ENCODE assay signal across 28 cellular contexts in genomic region chr13:39961036-39961435, GRCh38.
"Had no signal": no experiment of that assay in that cellular context is flagged by ENCODE, and none has a peak within 500 bp of the region (broad histone marks: within the 10 kb centered on the region; RNA-seq: fewer than 3 reads in every experiment).

No MANE protein-coding gene starts in this region.

- H2AFZ ChIP-seq: PC-9 had no signal

- H3K27me3 ChIP-seq: cardiac muscle cell had no signal

- H3K4me3 Mint-ChIP-seq: activated CD4-positive, alpha-beta memory T cell treated with anti-CD3 and anti-CD28 coated beads for 36 hours; activated CD4-positive, alpha-beta T cell treated with anti-CD3 and anti-CD28 coated beads, Interleukin-2, amount 10 ng/mL, durations not matched to agents 7 days and 5 days; activated naive CD4-positive, alpha-beta T cell treated with anti-CD3 and anti-CD28 coated beads for 36 hours; activated naive CD8-positive, alpha-beta T cell; activated T-cell treated with anti-CD3 and anti-CD28 coated beads, Interleukin-2, amount 50 U/mL, for 4 hours; brain; T-cell had no signal

- H3K4me3 ChIP-seq: cardiac muscle cell, PC-9, SK-N-MC had no signal

- H3K36me3 ChIP-seq: cardiac muscle cell had no signal

- H3K27me3 Mint-ChIP-seq: activated CD4-positive, alpha-beta memory T cell treated with anti-CD3 and anti-CD28 coated beads for 36 hours; activated CD4-positive, alpha-beta T cell treated with anti-CD3 and anti-CD28 coated beads, Interleukin-2, amount 10 ng/mL, durations not matched to agents 7 days and 5 days; activated naive CD8-positive, alpha-beta T cell; brain; T-cell had no signal

- DNase-seq: activated CD4-positive, alpha-beta memory T cell treated with anti-CD3 and anti-CD28 coated beads for 36 hours; activated CD4-positive, alpha-beta T cell treated with anti-CD3 and anti-CD28 coated beads, Interleukin-2, amount 10 ng/mL, durations not matched to agents 7 days and 5 days; activated CD4-positive, CD25-positive, alpha-beta regulatory T cell; activated CD8-positive, alpha-beta memory T cell treated with anti-CD3 and anti-CD28 coated beads for 24 hours; activated gamma-delta T cell; activated naive CD4-positive, alpha-beta T cell treated with anti-CD3 and anti-CD28 coated beads for 36 hours; activated T-cell treated with anti-CD3 and anti-CD28 coated beads, Interleukin-2, amount 50 U/mL, for 4 hours; amygdala; KG1; NCI-H1092; NCI-H1417; NCI-H1930; NCI-H2171; NCI-H345; NCI-H510A; NCI-H526 treated with DMSO at 0.1 percent for 48 hours; NCI-H82; PC-9; SHP77 treated with DMSO at 0.1 percent for 48 hours; T-cell; T-helper 2 cell; T1000 had no signal

- ATAC-seq: activated T-cell treated with anti-CD3 and anti-CD28 coated beads, Interleukin-2, amount 50 U/mL, for 4 hours; T-cell had no signal

- H3K36me3 Mint-ChIP-seq: activated CD4-positive, alpha-beta memory T cell treated with anti-CD3 and anti-CD28 coated beads for 36 hours; brain; T-cell had no signal

- FAIRE-seq: astrocyte had no signal

- H3K9me3 Mint-ChIP-seq: activated CD4-positive, alpha-beta memory T cell treated with anti-CD3 and anti-CD28 coated beads for 36 hours; activated naive CD4-positive, alpha-beta T cell treated with anti-CD3 and anti-CD28 coated beads for 36 hours; T-cell had no signal

- H3K4me2 ChIP-seq: PC-9 had no signal

- H3K27ac Mint-ChIP-seq: activated CD4-positive, alpha-beta memory T cell treated with anti-CD3 and anti-CD28 coated beads for 36 hours; activated CD4-positive, alpha-beta T cell treated with anti-CD3 and anti-CD28 coated beads, Interleukin-2, amount 10 ng/mL, durations not matched to agents 7 days and 5 days; activated naive CD4-positive, alpha-beta T cell treated with anti-CD3 and anti-CD28 coated beads for 36 hours; activated naive CD8-positive, alpha-beta T cell; brain; T-cell had no signal

- H3K27ac ChIP-seq: cardiac muscle cell, PC-9, SK-N-MC, VCaP had no signal
